Comparison of ENCODE assay signal across 8 cellular contexts in genomic region chr12:111834740-111835370, GRCh38. TPM values are rescaled to one million over a fixed set of nuclear protein-coding genes. Genes with fewer than 3 reads are reported as not detected.
A peak's percentile ranks its signal among the peaks of the same experiment; 100 is the strongest.
DNase-seq lines count a peak whose midpoint lies in the region; ATAC-seq and TF ChIP-seq lines count a peak whose summit lies in the region.
"Not testable (repeated sequence)": the region's sequence is repeated elsewhere in the genome, so short reads cannot be mapped to it uniquely, and the experiment has no call there.

No MANE protein-coding gene starts in this region.

- not testable (repeated sequence) for ATAC-seq in T-helper 17 cell; activated CD8-positive, alpha-beta memory T cell treated with anti-CD3 and anti-CD28 coated beads, Interleukin-2, amount 10 ng/mL, durations not matched to agents 7 days and 5 days; left lung

- not testable (repeated sequence) for H3K27me3 ChIP-seq in CD4-positive, alpha-beta memory T cell (ENCODE audit: insufficient read depth, low read length); H9 (ENCODE audit: insufficient read depth, low read length); colonic mucosa; left lung; neutrophil

- H3K9me3 Mint-ChIP-seq in CD4-positive, alpha-beta memory T cell = peaks cover 0 to 11% (median 2%) of the 10 kb centered on the region in 8 donors
- not testable (repeated sequence) for H3K9me3 Mint-ChIP-seq in H9; activated CD8-positive, alpha-beta memory T cell treated with anti-CD3 and anti-CD28 coated beads, Interleukin-2, amount 10 ng/mL, durations not matched to agents 7 days and 5 days (ENCODE audit: low read depth)

- H3K4me3 ChIP-seq in CD4-positive, alpha-beta memory T cell (ENCODE audit: low read length in 2 of 2); colonic mucosa: not testable (repeated sequence)
- H3K4me3 ChIP-seq in left lung (peak overlapping the region in 1 of 2 donors; percentile 30), neutrophil (ENCODE audit: low read depth in 1 of 2, low read length in 1 of 2) (peak overlapping the region; percentile 49 to 68)

- peak overlapping the region; percentile 98 for H4K5ac ChIP-seq in H9 (ENCODE audit: insufficient read length, low read depth, low read length)

- not testable (repeated sequence) for H3K79me2 ChIP-seq in H9 (ENCODE audit: insufficient read depth, low read length)

- not testable (repeated sequence) for H2AFZ ChIP-seq in H9 (ENCODE audit: low read length)

- peak overlapping the region; percentile 85 for H3K18ac ChIP-seq in H9 (ENCODE audit: insufficient read length, low read depth, low read length)

- DNase-seq in CD4-positive, alpha-beta memory T cell = peak; percentile 16 to 53 (median 40)
- DNase-seq in H9 (peak; percentile 51), NCI-H2171 (lab: John Stamatoyannopoulos, UW) (peak; percentile 22), colonic mucosa (peak; percentile 60), left lung (peak; percentile 73 to 83)
- DNase-seq in T-helper 17 cell = not testable (repeated sequence)
- peak; percentile 45 for DNase-seq in activated CD8-positive, alpha-beta memory T cell treated with anti-CD3 and anti-CD28 coated beads, Interleukin-2, amount 10 ng/mL, durations not matched to agents 7 days and 5 days

- not testable (repeated sequence) for H3K4ac ChIP-seq in H9 (ENCODE audit: low read depth, low read length)

- H3K4me1 Mint-ChIP-seq in CD4-positive, alpha-beta memory T cell = peaks cover 21 to 34% (median 29%) of the 10 kb centered on the region in 4 donors
- H3K4me1 Mint-ChIP-seq in H9 = not testable (repeated sequence)
- H3K4me1 Mint-ChIP-seq in T-helper 17 cell = peaks cover 13% of the 10 kb centered on the region
- H3K4me1 Mint-ChIP-seq in activated CD8-positive, alpha-beta memory T cell treated with anti-CD3 and anti-CD28 coated beads, Interleukin-2, amount 10 ng/mL, durations not matched to agents 7 days and 5 days = peaks cover 15% of the 10 kb centered on the region

- not testable (repeated sequence) for H4K20me1 ChIP-seq in H9 (ENCODE audit: control insufficient read depth, insufficient read depth, insufficient read length)

- H3K27me3 Mint-ChIP-seq in CD4-positive, alpha-beta memory T cell; H9 (ENCODE audit: low read depth); T-helper 17 cell; activated CD8-positive, alpha-beta memory T cell treated with anti-CD3 and anti-CD28 coated beads, Interleukin-2, amount 10 ng/mL, durations not matched to agents 7 days and 5 days: not testable (repeated sequence)

- not testable (repeated sequence) for H2BK15ac ChIP-seq in H9 (ENCODE audit: low read depth, low read length)

- not testable (repeated sequence) for H4K8ac ChIP-seq in H9 (replicated peaks; ENCODE audit: insufficient read length, low read depth, low read length)

- not testable (repeated sequence) for H3K23ac ChIP-seq in H9 (ENCODE audit: insufficient read length, low read depth, low read length)

- not testable (repeated sequence) for H2BK120ac ChIP-seq in H9 (ENCODE audit: low read depth, low read length, poor library complexity, severe bottlenecking)

- H3K14ac ChIP-seq in H9 (ENCODE audit: insufficient read depth, low read length) = not testable (repeated sequence)

- not testable (repeated sequence) for H3K4me2 ChIP-seq in H9 (ENCODE audit: insufficient read depth, insufficient read length, low read length)

- peak overlapping the region in 6 of 7 donors; percentile 56 to 89 (median 70) for H3K27ac Mint-ChIP-seq in CD4-positive, alpha-beta memory T cell
- H3K27ac Mint-ChIP-seq in H9 (peak overlapping the region; percentile 83 to 99 (median 99); a peak in 5 of 7 replicates), T-helper 17 cell (peak overlapping the region; percentile 83)
- not testable (repeated sequence) for H3K27ac Mint-ChIP-seq in activated CD8-positive, alpha-beta memory T cell treated with anti-CD3 and anti-CD28 coated beads, Interleukin-2, amount 10 ng/mL, durations not matched to agents 7 days and 5 days

- CTCF ChIA-PET in CD4-positive, alpha-beta memory T cell (lab: Charles Lee; ENCODE audit: partially characterized antibody) = interaction anchor here (2.5 kb wide), 1 partner anchor 22 kb away, joined by 8 read pairs; no protein-coding TSS in a partner anchor
- CTCF ChIA-PET in activated CD8-positive, alpha-beta memory T cell treated with anti-CD3 and anti-CD28 coated beads, Interleukin-2, amount 10 ng/mL, durations not matched to agents 7 days and 5 days (lab: Charles Lee) = not testable (repeated sequence)

- peak overlapping the region in 6 of 8 donors; percentile 21 to 75 (median 55) for H3K4me3 Mint-ChIP-seq in CD4-positive, alpha-beta memory T cell
- H3K4me3 Mint-ChIP-seq in H9 = peak overlapping the region; percentile 46 to 62; a peak in 3 of 5 replicates
- peak overlapping the region; percentile 25 for H3K4me3 Mint-ChIP-seq in T-helper 17 cell
- not testable (repeated sequence) for H3K4me3 Mint-ChIP-seq in activated CD8-positive, alpha-beta memory T cell treated with anti-CD3 and anti-CD28 coated beads, Interleukin-2, amount 10 ng/mL, durations not matched to agents 7 days and 5 days

- intact Hi-C loops in CD4-positive, alpha-beta memory T cell (cut with micrococcal nuclease); colonic mucosa (cut with DNase I); left lung (cut with DNase I): not testable (repeated sequence)

- H4K91ac ChIP-seq in H9 (ENCODE audit: insufficient read length, low read depth, low read length) = not testable (repeated sequence)

- H2AK5ac ChIP-seq in H9 (ENCODE audit: insufficient read length, low read length) = not testable (repeated sequence)

- peaks cover 12% of the 10 kb centered on the region for H3K4me1 ChIP-seq in CD4-positive, alpha-beta memory T cell (ENCODE audit: insufficient read depth, low read length)
- not testable (repeated sequence) for H3K4me1 ChIP-seq in H9 (ENCODE audit: insufficient read depth, low read length); colonic mucosa; neutrophil (ENCODE audit: control insufficient read depth in 1 of 2, insufficient read depth in 1 of 2, low read depth in 1 of 2, low read length in 1 of 2)
- peaks cover 0 to 12% of the 10 kb centered on the region in 2 donors for H3K4me1 ChIP-seq in left lung

- H3K9me3 ChIP-seq in CD4-positive, alpha-beta memory T cell (ENCODE audit: control insufficient read depth in 1 of 2, low read length in 2 of 2); H9 (ENCODE audit: control insufficient read depth, low read depth, low read length); T-helper 17 cell (ENCODE audit: control insufficient read depth, low read length, poor library complexity, severe bottlenecking); colonic mucosa; left lung; neutrophil: not testable (repeated sequence)

- H3K36me3 ChIP-seq in CD4-positive, alpha-beta memory T cell (ENCODE audit: insufficient read depth, low read length); colonic mucosa; neutrophil: not testable (repeated sequence)
- H3K36me3 ChIP-seq in left lung = peaks cover 0 to 16% of the 10 kb centered on the region in 2 donors

- H2BK20ac ChIP-seq in H9 (ENCODE audit: low read depth, low read length, poor library complexity, severe bottlenecking) = not testable (repeated sequence)

- POLR2A ChIA-PET in CD4-positive, alpha-beta memory T cell (lab: Charles Lee; ENCODE audit: partially characterized antibody) = not testable (repeated sequence)

- not testable (repeated sequence) for H3K23me2 ChIP-seq in H9 (ENCODE audit: insufficient read length, low read depth, low read length, poor library complexity, severe bottlenecking)

- H3K56ac ChIP-seq in H9 (ENCODE audit: insufficient read length, low read depth, low read length) = not testable (repeated sequence)

- H2BK12ac ChIP-seq in H9 (ENCODE audit: insufficient read length, low read depth, low read length) = not testable (repeated sequence)

- TF ChIP-seq CTCF in H9 (conservative IDR thresholded peaks at IDR 0.05); colonic mucosa (IDR thresholded peaks at IDR 0.05); neutrophil (IDR thresholded peaks at IDR 0.05): not testable (repeated sequence)
- TF ChIP-seq CTCF in left lung (IDR thresholded peaks at IDR 0.05) = peak in 1 of 2 donors; percentile 26

- WGBS in H9 (ENCODE audit: extremely low coverage, insufficient read length, low lambda C conversion rate) = no CpG with 5 or more reads among the region's 22 CpGs

- not testable (repeated sequence) for H3K9ac ChIP-seq in H9 (ENCODE audit: extremely low read depth, insufficient read length, low read length); colonic mucosa (ENCODE audit: low read depth in 2 of 2, low read length in 2 of 2)

- H2BK5ac ChIP-seq in H9 (ENCODE audit: insufficient read length, low read length) = not testable (repeated sequence)

- not testable (repeated sequence) for H3K27ac ChIP-seq in CD4-positive, alpha-beta memory T cell (ENCODE audit: low read depth, low read length); H9 (ENCODE audit: insufficient read length, low read depth, low read length)
- H3K27ac ChIP-seq in colonic mucosa (peak overlapping the region; percentile 47), left lung (peak overlapping the region; percentile 39 to 74), neutrophil (peak overlapping the region; percentile 71)

- not testable (repeated sequence) for H3T11ph ChIP-seq in H9 (ENCODE audit: low read length)

- H3K79me1 ChIP-seq in H9 (ENCODE audit: insufficient read depth, low read depth, low read length, poor library complexity, severe bottlenecking) = not testable (repeated sequence)

- H3K36me3 Mint-ChIP-seq in CD4-positive, alpha-beta memory T cell = peaks cover 17% of the 10 kb centered on the region in 2 donors
- H3K36me3 Mint-ChIP-seq in H9 (ENCODE audit: insufficient read depth in 1 of 3, low read depth in 3 of 3) = peaks cover 10 to 17% (median 11%) of the 10 kb centered on the region in 3 experiments
- H3K36me3 Mint-ChIP-seq in T-helper 17 cell (ENCODE audit: low read depth) = not testable (repeated sequence)
- H3K36me3 Mint-ChIP-seq in activated CD8-positive, alpha-beta memory T cell treated with anti-CD3 and anti-CD28 coated beads, Interleukin-2, amount 10 ng/mL, durations not matched to agents 7 days and 5 days = peaks cover 14% of the 10 kb centered on the region

RNA-seq across cellular contexts. Expression of gene MAPKAPK5, which starts 7.2 kb away (rescaled TPM):
- 10 to 100 TPM; 59.6 to 68.1 TPM for total RNA-seq in CD4-positive, alpha-beta memory T cell
- 10 to 100 TPM; 36.6 to 43.0 TPM for polyA plus RNA-seq in CD4-positive, alpha-beta memory T cell
- total RNA-seq in H9 (2021) = 80.7 and 85.7 TPM in 2 replicates
- 10 to 100 TPM; 59.8 to 63.7 TPM for total RNA-seq in T-helper 17 cell
- total RNA-seq in activated CD8-positive, alpha-beta memory T cell treated with anti-CD3 and anti-CD28 coated beads, Interleukin-2, amount 10 ng/mL, durations not matched to agents 7 days and 5 days = 10 to 100 TPM; 48.1 to 49.6 TPM
- 10 to 100 TPM; 76.9 to 84.8 TPM for total RNA-seq in colonic mucosa
- 10 to 100 TPM; 31.7 to 43.1 TPM for total RNA-seq in left lung
